ENCODE assay signal across 1 cellular context in the genomic region with DNA sequence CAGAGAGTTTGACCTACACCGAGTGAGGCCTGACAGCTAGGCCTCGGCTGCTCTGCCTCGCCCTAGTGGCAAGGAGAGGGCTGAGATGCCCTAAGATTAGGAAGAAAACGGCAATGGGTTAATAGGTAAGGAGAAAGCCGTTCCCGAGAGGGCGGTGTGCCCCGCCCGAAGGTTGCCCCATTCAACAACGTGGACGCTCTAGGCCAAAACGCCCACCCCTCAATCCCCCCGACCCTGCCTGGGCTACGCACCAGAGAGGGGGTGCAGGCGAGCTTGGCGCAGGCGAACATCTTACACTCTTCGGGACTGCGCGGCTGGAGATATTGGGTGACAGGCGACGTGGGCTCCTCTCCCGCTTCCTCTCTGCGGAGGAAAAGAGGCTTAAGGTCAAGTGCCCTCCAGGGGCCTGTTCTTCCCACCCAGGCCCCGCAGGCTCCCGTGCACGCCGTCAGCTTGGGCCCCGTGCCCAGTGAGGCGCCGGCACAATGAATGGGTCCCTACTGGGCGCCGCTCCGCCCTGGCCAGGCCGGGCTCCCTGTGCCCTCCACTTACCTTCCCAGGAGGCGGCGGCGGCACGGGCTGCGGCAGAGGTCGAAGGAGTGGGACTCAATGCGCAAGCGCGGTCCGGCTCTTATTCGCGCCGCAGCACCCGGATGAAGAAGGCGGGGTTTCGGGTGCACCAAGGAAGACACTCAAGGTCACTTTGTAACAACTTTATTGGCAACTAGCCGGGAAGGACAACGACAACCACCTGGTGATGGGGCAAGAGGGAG.
A peak's percentile ranks its signal among the peaks of the same experiment; 100 is the strongest.
TF ChIP-seq lines count a peak whose summit lies in the region.

A gene (minus strand): TSS at position 607 of the 773 bp plus-strand sequence. CDS start 317 bp downstream, at position 290.

TF ChIP-seq in A549, 52 proteins besides CTCF, POLR2A, EP300 and RAD21 (continued from another document):
- TF ChIP-seq, protein P1, sequence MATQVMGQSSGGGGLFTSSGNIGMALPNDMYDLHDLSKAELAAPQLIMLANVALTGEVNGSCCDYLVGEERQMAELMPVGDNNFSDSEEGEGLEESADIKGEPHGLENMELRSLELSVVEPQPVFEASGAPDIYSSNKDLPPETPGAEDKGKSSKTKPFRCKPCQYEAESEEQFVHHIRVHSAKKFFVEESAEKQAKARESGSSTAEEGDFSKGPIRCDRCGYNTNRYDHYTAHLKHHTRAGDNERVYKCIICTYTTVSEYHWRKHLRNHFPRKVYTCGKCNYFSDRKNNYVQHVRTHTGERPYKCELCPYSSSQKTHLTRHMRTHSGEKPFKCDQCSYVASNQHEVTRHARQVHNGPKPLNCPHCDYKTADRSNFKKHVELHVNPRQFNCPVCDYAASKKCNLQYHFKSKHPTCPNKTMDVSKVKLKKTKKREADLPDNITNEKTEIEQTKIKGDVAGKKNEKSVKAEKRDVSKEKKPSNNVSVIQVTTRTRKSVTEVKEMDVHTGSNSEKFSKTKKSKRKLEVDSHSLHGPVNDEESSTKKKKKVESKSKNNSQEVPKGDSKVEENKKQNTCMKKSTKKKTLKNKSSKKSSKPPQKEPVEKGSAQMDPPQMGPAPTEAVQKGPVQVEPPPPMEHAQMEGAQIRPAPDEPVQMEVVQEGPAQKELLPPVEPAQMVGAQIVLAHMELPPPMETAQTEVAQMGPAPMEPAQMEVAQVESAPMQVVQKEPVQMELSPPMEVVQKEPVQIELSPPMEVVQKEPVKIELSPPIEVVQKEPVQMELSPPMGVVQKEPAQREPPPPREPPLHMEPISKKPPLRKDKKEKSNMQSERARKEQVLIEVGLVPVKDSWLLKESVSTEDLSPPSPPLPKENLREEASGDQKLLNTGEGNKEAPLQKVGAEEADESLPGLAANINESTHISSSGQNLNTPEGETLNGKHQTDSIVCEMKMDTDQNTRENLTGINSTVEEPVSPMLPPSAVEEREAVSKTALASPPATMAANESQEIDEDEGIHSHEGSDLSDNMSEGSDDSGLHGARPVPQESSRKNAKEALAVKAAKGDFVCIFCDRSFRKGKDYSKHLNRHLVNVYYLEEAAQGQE (IDR thresholded peaks at IDR 0.05) = no peak
- TF ChIP-seq PHF8 (IDR thresholded peaks at IDR 0.05; ENCODE audit: borderline replicate concordance, low read depth) = peak; percentile 79
